ENCODE assay signal across 1 cellular context in genomic region chr6:151096255-151096612, GRCh38.
TF ChIP-seq lines count a peak whose summit lies in the region.

No MANE protein-coding gene starts in this region.

TF ChIP-seq in HCT116, 20 proteins besides CTCF, POLR2A, EP300 and RAD21 (continued from another document):
- TF ChIP-seq REST (IDR thresholded peaks at IDR 0.05; ENCODE audit: low read depth) (no peak), POLR2AphosphoS5 (IDR thresholded peaks at IDR 0.05; ENCODE audit: low read depth, low read length) (no peak), YY1 (IDR thresholded peaks at IDR 0.05; ENCODE audit: extremely low read depth, insufficient replicate concordance, low read depth, low read length) (no peak)
